25 cellular contexts compared by ENCODE assay signal in the genomic region with DNA sequence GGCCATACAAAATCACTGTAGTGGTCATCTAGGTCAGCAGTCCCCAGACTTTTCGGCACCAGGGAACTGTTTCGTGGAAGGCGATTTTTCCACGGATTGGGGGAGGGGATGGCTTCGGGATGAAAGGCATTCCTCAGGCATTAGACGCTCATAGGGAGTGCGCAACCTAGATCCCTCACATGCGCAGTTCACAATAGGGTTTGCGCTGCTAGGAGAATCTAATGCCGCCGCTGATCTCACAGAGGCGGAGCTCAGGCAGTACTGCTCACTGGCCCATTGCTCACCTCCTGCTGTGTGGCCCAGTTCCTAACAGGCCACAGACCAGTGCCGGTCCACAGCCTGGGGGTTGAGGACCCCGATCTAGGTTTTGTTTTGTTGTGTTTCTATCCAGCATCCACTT.
"Had no signal": no experiment of that assay in that cellular context is flagged by ENCODE, and none has a peak within 500 bp of the region (broad histone marks: within the 10 kb centered on the region; RNA-seq: fewer than 3 reads in every experiment).

No MANE protein-coding gene starts in this region.

- H3K27ac Mint-ChIP-seq: activated naive CD4-positive, alpha-beta T cell treated with anti-CD3 and anti-CD28 coated beads for 36 hours; activated naive CD8-positive, alpha-beta T cell treated with anti-CD3 and anti-CD28 coated beads for 36 hours; activated T-helper 1 cell treated with anti-CD3 and anti-CD28 coated beads, Interleukin-12 subunit alpha, Interleukin-12 subunit beta, Interleukin-2, Interleukin-4 antibody, amounts not matched to agents 30 ng/mL and 10 ng/mL and 1 ng/mL, durations not matched to agents 14 hours and 24 hours and 36 hours; naive thymus-derived CD8-positive, alpha-beta T cell; stimulated activated naive B cell treated with anti-CD40 and anti-IgM and Interleukin-4, amounts not matched to agents 10 μg/mL and 1 μg/mL and 100 μg/mL, for 72 hours; T-helper 2 cell treated with Interferon-gamma antibody and Interleukin-4, amounts not matched to agents 5 μg/mL and 100 μg/mL, for 36 hours had no signal

- DNase-seq: activated CD8-positive, alpha-beta memory T cell treated with anti-CD3 and anti-CD28 coated beads, Interleukin-2, amount 50 U/mL, for 4 hours; activated effector memory CD4-positive, alpha-beta T cell treated with anti-CD3 and anti-CD28 coated beads, Interleukin-2, amount 50 U/mL, for 16 hours; activated naive CD8-positive, alpha-beta T cell treated with anti-CD3 and anti-CD28 coated beads for 36 hours; activated T-cell treated with anti-CD3 and anti-CD28 coated beads, Interleukin-2, amount 50 U/mL, for 1 hour; adrenal gland; aorta; body of pancreas; effector CD8-positive, alpha-beta T cell; esophagus squamous epithelium; kidney; left colon; midbrain; naive thymus-derived CD8-positive, alpha-beta T cell; stimulated activated CD4-positive, alpha-beta T cell treated with anti-CD3 and anti-CD28 coated beads, Interleukin-15, amount 100 ng/mL, for 24 hours; stimulated activated naive B cell treated with anti-CD40 and anti-IgM and Interleukin-4, amounts not matched to agents 10 μg/mL and 1 μg/mL and 100 μg/mL, for 72 hours; stomach; T-helper 1 cell; tibial artery had no signal

- H3K27me3 ChIP-seq: adrenal gland, body of pancreas, esophagus squamous epithelium, right atrium auricular region, stomach, tibial artery had no signal

- H3K9me3 Mint-ChIP-seq: activated naive CD4-positive, alpha-beta T cell treated with anti-CD3 and anti-CD28 coated beads for 36 hours; activated naive CD8-positive, alpha-beta T cell treated with anti-CD3 and anti-CD28 coated beads for 36 hours; activated T-helper 1 cell treated with anti-CD3 and anti-CD28 coated beads, Interleukin-12 subunit alpha, Interleukin-12 subunit beta, Interleukin-2, Interleukin-4 antibody, amounts not matched to agents 30 ng/mL and 10 ng/mL and 1 ng/mL, durations not matched to agents 14 hours and 24 hours and 36 hours; naive thymus-derived CD8-positive, alpha-beta T cell; T-helper 2 cell treated with Interferon-gamma antibody and Interleukin-4, amounts not matched to agents 5 μg/mL and 100 μg/mL, for 36 hours had no signal

- H3K27ac ChIP-seq: adrenal gland, body of pancreas, epithelial cell of prostate, esophagus squamous epithelium, right atrium auricular region, stomach, tibial artery had no signal

- H3K4me3 ChIP-seq: adrenal gland, body of pancreas, esophagus squamous epithelium, right atrium auricular region, stomach, tibial artery had no signal

- H3K9me3 ChIP-seq: adrenal gland, body of pancreas, esophagus squamous epithelium, right atrium auricular region, stomach, tibial artery had no signal

- ATAC-seq: activated CD4-positive, CD25-positive, alpha-beta regulatory T cell treated with anti-CD3 and anti-CD28 coated beads, Interleukin-2, amount 50 U/mL, for 24 hours; body of pancreas; left colon; naive thymus-derived CD8-positive, alpha-beta T cell; stimulated activated naive B cell treated with anti-CD40 and anti-IgM and Interleukin-4, amounts not matched to agents 10 μg/mL and 1 μg/mL and 100 μg/mL, for 72 hours had no signal

- H3K4me1 ChIP-seq: adrenal gland, right atrium auricular region, tibial artery had no signal

- H3K4me3 Mint-ChIP-seq: activated naive CD4-positive, alpha-beta T cell treated with anti-CD3 and anti-CD28 coated beads for 36 hours; activated naive CD8-positive, alpha-beta T cell treated with anti-CD3 and anti-CD28 coated beads for 36 hours; activated T-helper 1 cell treated with anti-CD3 and anti-CD28 coated beads, Interleukin-12 subunit alpha, Interleukin-12 subunit beta, Interleukin-2, Interleukin-4 antibody, amounts not matched to agents 30 ng/mL and 10 ng/mL and 1 ng/mL, durations not matched to agents 14 hours and 24 hours and 36 hours; naive thymus-derived CD8-positive, alpha-beta T cell; neural crest cell; stimulated activated naive B cell treated with anti-CD40 and anti-IgM and Interleukin-4, amounts not matched to agents 10 μg/mL and 1 μg/mL and 100 μg/mL, for 72 hours; T-helper 2 cell treated with Interferon-gamma antibody and Interleukin-4, amounts not matched to agents 5 μg/mL and 100 μg/mL, for 36 hours had no signal

- H3K36me3 ChIP-seq: adrenal gland, right atrium auricular region had no signal

- H3K27me3 Mint-ChIP-seq: activated naive CD8-positive, alpha-beta T cell treated with anti-CD3 and anti-CD28 coated beads for 36 hours; naive thymus-derived CD8-positive, alpha-beta T cell; stimulated activated naive B cell treated with anti-CD40 and anti-IgM and Interleukin-4, amounts not matched to agents 10 μg/mL and 1 μg/mL and 100 μg/mL, for 72 hours had no signal
